Comparison of ENCODE assay signal across 15 cellular contexts in the genomic region with DNA sequence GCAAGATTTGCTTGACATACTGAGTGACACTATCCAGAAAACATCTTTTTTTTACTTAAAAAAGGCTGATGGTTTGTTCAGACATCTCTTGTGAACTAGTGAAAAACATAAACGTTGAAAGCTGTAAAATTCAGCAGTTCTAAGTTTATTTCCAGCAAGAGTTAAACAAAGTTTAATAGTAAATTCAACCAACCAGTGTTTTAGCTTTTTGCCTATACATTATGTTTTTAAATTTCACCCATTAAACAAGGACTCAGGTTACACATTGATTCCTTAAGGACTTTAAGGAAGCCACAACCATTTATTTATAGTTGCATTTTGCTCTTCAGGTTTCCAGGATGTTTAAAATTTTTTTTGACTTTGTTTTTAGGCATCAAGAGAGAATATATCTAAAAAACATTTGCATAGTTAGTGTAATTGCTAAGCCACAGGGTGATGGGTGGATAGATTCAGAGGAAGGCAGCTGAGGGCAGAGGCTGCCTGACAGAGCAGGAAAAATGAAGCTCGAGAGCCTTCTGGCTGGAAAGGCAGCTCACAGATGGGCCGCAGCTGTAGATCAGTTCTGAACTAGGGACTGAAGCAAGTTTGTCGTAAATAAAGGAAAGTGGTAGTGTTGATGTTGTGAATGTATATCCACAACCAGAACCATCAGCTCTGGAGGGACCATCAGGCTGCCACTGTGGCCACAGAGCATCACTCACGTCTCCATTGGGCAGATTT. TPM values are rescaled to one million over a fixed set of nuclear protein-coding genes. Genes with fewer than 3 reads are reported as not detected.
A peak's percentile ranks its signal among the peaks of the same experiment; 100 is the strongest.
DNase-seq lines count a peak whose midpoint lies in the region; ATAC-seq, FAIRE-seq and TF ChIP-seq lines count a peak whose summit lies in the region.
"Had no signal": no experiment of that assay in that cellular context is flagged by ENCODE, and none has a peak within 500 bp of the region (broad histone marks: within the 10 kb centered on the region; RNA-seq: fewer than 3 reads in every experiment).

No MANE protein-coding gene starts in this region.

- H3K27ac Mint-ChIP-seq in naive thymus-derived CD4-positive, alpha-beta T cell, result peak overlapping the region in 4 of 9 donors; percentile 8 to 63 (median 13)

- no peaks in the 10 kb centered on the region for H3F3A ChIP-seq in Loucy (ENCODE audit: low read depth)

- H3K9ac ChIP-seq in Loucy (ENCODE audit: low read depth, low read length, poor library complexity, severe bottlenecking) (peak overlapping the region; percentile 38), parathyroid adenoma (no peak overlapping the region)

- H2AFZ ChIP-seq in Loucy (ENCODE audit: low read length) (no peak overlapping the region), parathyroid adenoma (no peak overlapping the region)

- H3K4me1 ChIP-seq in Loucy (ENCODE audit: insufficient read depth, low read length, poor library complexity, severe bottlenecking) (peaks cover 16% of the 10 kb centered on the region), gastroesophageal sphincter (peaks cover 0 to 54% (median 11%) of the 10 kb centered on the region in 3 donors), parathyroid adenoma (no peaks in the 10 kb centered on the region), small intestine (ENCODE audit: control insufficient read depth in 2 of 2, insufficient read depth in 1 of 2, low read depth in 1 of 2, low read length in 1 of 2) (peaks cover 0 to 5% of the 10 kb centered on the region in 2 donors)
- no peaks in the 10 kb centered on the region for H3K4me1 ChIP-seq in naive thymus-derived CD4-positive, alpha-beta T cell (ENCODE audit: control insufficient read depth in 2 of 2, insufficient read depth in 2 of 2, low read length in 2 of 2)

- H3K9me3 ChIP-seq in Loucy (ENCODE audit: insufficient read depth, low read depth, low read length), result no peaks in the 10 kb centered on the region
- H3K9me3 ChIP-seq in gastroesophageal sphincter, result no peaks in the 10 kb centered on the region
- H3K9me3 ChIP-seq in parathyroid adenoma (ENCODE audit: control insufficient read depth, low read length), result no peaks in the 10 kb centered on the region
- no peaks in the 10 kb centered on the region for H3K9me3 ChIP-seq in small intestine (ENCODE audit: control insufficient read depth, low read depth)
- H3K9me3 ChIP-seq in naive thymus-derived CD4-positive, alpha-beta T cell (ENCODE audit: control insufficient read depth in 2 of 3, low read length in 3 of 3), result no peaks in the 10 kb centered on the region
- H3K9me3 ChIP-seq: BLaER1 treated with 17β-estradiol and CSF1 and Interleukin-3, amounts not matched to agents 10 nM and 100 nM had no signal

- H4K20me1 ChIP-seq in Loucy (ENCODE audit: insufficient read depth, low read length, poor library complexity, severe bottlenecking), result no peaks in the 10 kb centered on the region

- no peaks in the 10 kb centered on the region for H3K9me3 Mint-ChIP-seq in naive thymus-derived CD4-positive, alpha-beta T cell

- H3K79me2 ChIP-seq in Loucy (ENCODE audit: insufficient read depth, low read length), result no peaks in the 10 kb centered on the region
- H3K79me2 ChIP-seq in parathyroid adenoma, result no peaks in the 10 kb centered on the region

- intact Hi-C loops in naive thymus-derived CD4-positive, alpha-beta T cell (cut with micrococcal nuclease), result no loop called here

- peak overlapping the region; percentile 61 for H3K4me2 ChIP-seq in Loucy (ENCODE audit: low read depth, low read length, poor library complexity, severe bottlenecking)
- no peak overlapping the region for H3K4me2 ChIP-seq in parathyroid adenoma (ENCODE audit: low read length)

- no peak for FAIRE-seq in small intestine (lab: Jason Lieb, UNC)
- FAIRE-seq: astrocyte, RCC 7860, urothelium cell line had no signal

- POLR2A ChIA-PET in naive thymus-derived CD4-positive, alpha-beta T cell (lab: Charles Lee), result no interaction called here

- H3K36me3 ChIP-seq in Loucy (ENCODE audit: insufficient read depth, low read length), result no peaks in the 10 kb centered on the region
- H3K36me3 ChIP-seq in gastroesophageal sphincter, result peaks cover 0 to 78% of the 10 kb centered on the region in 2 donors
- H3K36me3 ChIP-seq in parathyroid adenoma (ENCODE audit: control insufficient read depth, insufficient read depth, low read length), result no peaks in the 10 kb centered on the region
- H3K36me3 ChIP-seq in small intestine (ENCODE audit: control insufficient read depth in 2 of 2, insufficient read depth in 2 of 2, low read length in 2 of 2), result peaks cover 3 to 4% of the 10 kb centered on the region in 2 donors
- H3K36me3 ChIP-seq in naive thymus-derived CD4-positive, alpha-beta T cell (ENCODE audit: control insufficient read depth in 2 of 3, insufficient read depth in 3 of 3, low read length in 3 of 3), result peaks cover 0 to 25% (median 7%) of the 10 kb centered on the region in 3 experiments

- peaks cover 8 to 32% (median 30%) of the 10 kb centered on the region in 7 donors for H3K4me1 Mint-ChIP-seq in naive thymus-derived CD4-positive, alpha-beta T cell

- CTCF ChIA-PET in naive thymus-derived CD4-positive, alpha-beta T cell (lab: Charles Lee), result interaction anchor here (1.0 kb wide), 1 partner anchor 85 kb away, joined by 3 read pairs; no protein-coding TSS in a partner anchor

- no peak for ATAC-seq in gastroesophageal sphincter
- ATAC-seq in GM18520 (IDR thresholded peaks at IDR 0.05; ENCODE audit: unreplicated experiment), result no peak
- ATAC-seq in naive thymus-derived CD4-positive, alpha-beta T cell, result no peak

- H3K4me3 Mint-ChIP-seq in naive thymus-derived CD4-positive, alpha-beta T cell, result no peak overlapping the region

- no peak for TF ChIP-seq POLR2A in gastroesophageal sphincter (IDR thresholded peaks at IDR 0.05)

- H3K4me3 ChIP-seq in Loucy (ENCODE audit: low read length, poor library complexity, severe bottlenecking) (no peak overlapping the region), gastroesophageal sphincter (no peak overlapping the region), parathyroid adenoma (ENCODE audit: low read depth, low read length) (no peak overlapping the region), small intestine (ENCODE audit: low read depth in 1 of 2, low read length in 2 of 2) (no peak overlapping the region)
- H3K4me3 ChIP-seq in naive thymus-derived CD4-positive, alpha-beta T cell (ENCODE audit: low read length), result no peak overlapping the region
- H3K4me3 ChIP-seq: BLaER1 treated with 17β-estradiol and CSF1 and Interleukin-3, amounts not matched to agents 10 nM and 100 nM had no signal

- peaks cover 4 to 31% (median 16%) of the 10 kb centered on the region in 5 donors for H3K36me3 Mint-ChIP-seq in naive thymus-derived CD4-positive, alpha-beta T cell

- no peaks in the 10 kb centered on the region for H3K27me3 Mint-ChIP-seq in naive thymus-derived CD4-positive, alpha-beta T cell

- H3K27ac ChIP-seq in 22Rv1 (peak overlapping the region; percentile 56), gastroesophageal sphincter (peak overlapping the region in 3 of 4 donors; percentile 77 to 79 (median 78)), parathyroid adenoma (peak overlapping the region; percentile 56), small intestine (ENCODE audit: low read depth in 1 of 2, low read length in 1 of 2) (peak overlapping the region in 1 of 2 donors; percentile 52)
- no peak overlapping the region for H3K27ac ChIP-seq in naive thymus-derived CD4-positive, alpha-beta T cell (ENCODE audit: low read depth, low read length)

- TF ChIP-seq CTCF in 22Rv1 (IDR thresholded peaks at IDR 0.05) (no peak), Loucy (conservative IDR thresholded peaks at IDR 0.05; ENCODE audit: low read length) (no peak), gastroesophageal sphincter (IDR thresholded peaks at IDR 0.05) (no peak), parathyroid adenoma (IDR thresholded peaks at IDR 0.05) (no peak)

- no peak for DNase-seq in small intestine
- no peak for DNase-seq in naive thymus-derived CD4-positive, alpha-beta T cell
- no peak for DNase-seq in DMS 273 treated with DMSO at 0.1 percent for 48 hours (lab: John Stamatoyannopoulos, UW)
- DNase-seq: effector CD8-positive, alpha-beta T cell; NCI-H1417; NCI-H526 had no signal

- H3K27me3 ChIP-seq in Loucy (ENCODE audit: insufficient read depth, low read length, poor library complexity, severe bottlenecking) (no peaks in the 10 kb centered on the region), gastroesophageal sphincter (no peaks in the 10 kb centered on the region), parathyroid adenoma (ENCODE audit: control insufficient read depth, insufficient read depth, low read length) (no peaks in the 10 kb centered on the region), small intestine (ENCODE audit: control insufficient read depth in 2 of 2, insufficient read depth in 2 of 2, low read length in 2 of 2) (no peaks in the 10 kb centered on the region)
- H3K27me3 ChIP-seq in naive thymus-derived CD4-positive, alpha-beta T cell (ENCODE audit: control insufficient read depth in 2 of 2, insufficient read depth in 2 of 2, low read length in 2 of 2), result no peaks in the 10 kb centered on the region
- H3K27me3 ChIP-seq: BLaER1 treated with 17β-estradiol and CSF1 and Interleukin-3, amounts not matched to agents 10 nM and 100 nM had no signal

- 53 to 59% methylated on average over 4 to 5 of the region's 5 CpGs for WGBS in gastroesophageal sphincter (ENCODE audit: low coverage in 1 of 2), 2 donors
- 70 to 85% (median 83%) methylated on average over 5 of the region's 5 CpGs for WGBS in small intestine, 3 donors

- no peak for TF ChIP-seq EP300 in gastroesophageal sphincter (IDR thresholded peaks at IDR 0.05)

- H3K9me2 ChIP-seq in Loucy (replicated peaks; ENCODE audit: low read depth, low read length), result no peaks in the 10 kb centered on the region

RNA-seq across cellular contexts. Expression of gene SNAP29, which starts 9.6 kb away (rescaled TPM):
- 10 to 100 TPM; 22.1 to 33.8 (median 27.1) TPM for total RNA-seq in gastroesophageal sphincter
- polyA plus RNA-seq in small intestine, result 10 to 100 TPM; 13.8 to 20.8 (median 15.6) TPM
- total RNA-seq in naive thymus-derived CD4-positive, alpha-beta T cell, result 10 to 100 TPM; 15.2 to 32.8 (median 25.4) TPM
- polyA plus RNA-seq in naive thymus-derived CD4-positive, alpha-beta T cell, result 10 to 100 TPM; 15.9 to 22.8 TPM

RNA-seq across cellular contexts. Expression of gene PI4KA, which starts 9.8 kb away (rescaled TPM):
- 100 to 1,000 TPM in 2 of 4 donors, 10 to 100 TPM in 2; 45.7 to 113 (median 87.5) TPM for total RNA-seq in gastroesophageal sphincter
- polyA plus RNA-seq in small intestine, result 10 to 100 TPM; 40.5 to 49.7 (median 41.8) TPM
- total RNA-seq in naive thymus-derived CD4-positive, alpha-beta T cell, result 100 to 1,000 TPM; 120 to 181 (median 168) TPM
- polyA plus RNA-seq in naive thymus-derived CD4-positive, alpha-beta T cell, result 10 to 100 TPM; 40.1 to 91.7 TPM

RNA-seq across cellular contexts. Expression of gene CRKL, which starts 48.8 kb away (rescaled TPM):
- 10 to 100 TPM; 42.5 to 55.8 (median 46.0) TPM for total RNA-seq in gastroesophageal sphincter
- polyA plus RNA-seq in small intestine, result 10 to 100 TPM; 18.6 to 24.2 (median 19.9) TPM
- total RNA-seq in naive thymus-derived CD4-positive, alpha-beta T cell, result 10 to 100 TPM; 38.9 to 82.7 (median 77.8) TPM
- polyA plus RNA-seq in naive thymus-derived CD4-positive, alpha-beta T cell, result 10 to 100 TPM; 44.7 to 65.8 TPM
